In genomic region chr7:77026349-77026748, GRCh38 we compare ENCODE assay signal across 2 cellular contexts. TPM values are rescaled to one million over a fixed set of nuclear protein-coding genes. Genes with fewer than 3 reads are reported as not detected.
"Had no signal": no experiment of that assay in that cellular context is flagged by ENCODE, and none has a peak within 500 bp of the region (broad histone marks: within the 10 kb centered on the region; RNA-seq: fewer than 3 reads in every experiment).

No MANE protein-coding gene starts in this region.

RNA-seq across cellular contexts. Expression of gene SPDYE17, which starts 5.8 kb away (rescaled TPM):
- total RNA-seq: G401, GM12878 had no signal
- polyA plus RNA-seq: GM12878 had no signal

RNA-seq across cellular contexts. Expression of gene SPDYE18, which starts 36.0 kb away (rescaled TPM):
- total RNA-seq: G401 had no signal
